ENCODE assay signal across 21 cellular contexts in the genomic region with DNA sequence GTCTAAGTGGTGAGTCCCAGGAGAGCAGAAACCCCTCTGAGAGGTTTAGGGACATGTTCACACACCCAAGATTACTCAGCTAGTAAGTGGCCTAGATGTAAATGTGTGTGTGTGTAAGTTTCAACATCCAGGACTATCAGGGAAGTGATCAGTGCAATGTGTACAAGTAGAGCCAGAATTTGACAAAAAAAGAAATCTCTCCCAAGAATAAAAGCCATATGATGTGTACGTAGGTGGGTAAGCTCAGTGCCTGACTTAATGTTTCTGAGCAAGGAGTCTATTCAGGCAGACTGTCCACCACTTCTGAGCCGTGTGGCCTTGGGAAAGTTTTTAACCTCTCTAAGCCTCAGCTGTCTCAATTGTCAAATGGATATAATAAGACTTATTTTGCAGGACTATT.
DNase-seq lines count a peak whose midpoint lies in the region; ATAC-seq and TF ChIP-seq lines count a peak whose summit lies in the region.
"Had no signal": no experiment of that assay in that cellular context is flagged by ENCODE, and none has a peak within 500 bp of the region (broad histone marks: within the 10 kb centered on the region; RNA-seq: fewer than 3 reads in every experiment).

No MANE protein-coding gene starts in this region.

- no peaks in the 10 kb centered on the region for H3K36me3 Mint-ChIP-seq in osteocyte (ENCODE audit: unreplicated experiment)
- H3K36me3 Mint-ChIP-seq: naive B cell; stimulated activated effector memory CD8-positive, alpha-beta T cell treated with anti-CD3 and anti-CD28 coated beads, Interleukin-12 subunit alpha, Interleukin-12 subunit beta, amount 100 ng/mL, for 72 hours had no signal

- 55 to 76% methylated on average over 2 of the region's 2 CpGs for WGBS in esophagus squamous epithelium, 2 donors

- no peak overlapping the region for H3K9ac ChIP-seq in PC-3 (ENCODE audit: low read length)

- BruUV-seq in PC-3 (replicated peaks; lab: Mats Ljungman, UMichigan): no TSS peak

- DNase-seq in esophagus squamous epithelium (lab: John Stamatoyannopoulos, UW): no peak
- no peak for DNase-seq in osteocyte (ENCODE audit: extremely low spot score, unreplicated experiment)
- DNase-seq in tibial artery: no peak
- no peak for DNase-seq in PC-3
- DNase-seq in NCI-H1092 treated with DMSO at 0.1 percent for 48 hours (lab: John Stamatoyannopoulos, UW): no peak
- DNase-seq: activated naive CD4-positive, alpha-beta T cell treated with anti-CD3 and anti-CD28 coated beads for 36 hours; activated T-cell treated with anti-CD3 and anti-CD28 coated beads for 4 hours; BE2C; left lung; MG63; naive B cell; NCI-H1694 treated with DMSO at 0.1 percent for 48 hours; NCI-H446 treated with DMSO at 0.1 percent for 48 hours; NK-92 treated with Interleukin-12 subunit alpha and Interleukin-12 subunit beta, amount 100 ng/mL, for 24 hours; posterior cingulate gyrus; stimulated activated CD4-positive, alpha-beta T cell treated with anti-CD3 and anti-CD28 coated beads, Interleukin-15, amount 100 ng/mL, for 24 hours had no signal

- H3K27me3 ChIP-seq in esophagus squamous epithelium (no peaks in the 10 kb centered on the region), tibial artery (no peaks in the 10 kb centered on the region), PC-3 (ENCODE audit: low read length) (no peaks in the 10 kb centered on the region)
- H3K27me3 ChIP-seq: BE2C, left lung, MG63 had no signal

- no peaks in the 10 kb centered on the region for H3F3A ChIP-seq in PC-3 (ENCODE audit: low read length, unreplicated experiment)

- CTCF ChIA-PET in PC-3 (lab: Charles Lee): no interaction called here

- TF ChIP-seq CTCF in esophagus squamous epithelium (IDR thresholded peaks at IDR 0.05) (no peak), osteocyte (IDR thresholded peaks at IDR 0.05) (no peak), tibial artery (IDR thresholded peaks at IDR 0.05) (no peak), PC-3 (conservative IDR thresholded peaks at IDR 0.05; ENCODE audit: low read depth, low read length) (no peak)

- no peaks in the 10 kb centered on the region for H3K9me2 ChIP-seq in PC-3 (replicated peaks; ENCODE audit: low read length)

- H4K20me1 ChIP-seq in PC-3 (ENCODE audit: low read length): no peaks in the 10 kb centered on the region

- peak overlapping the region; percentile 82 for H3K27ac Mint-ChIP-seq in osteocyte (ENCODE audit: unreplicated experiment)
- H3K27ac Mint-ChIP-seq: activated naive CD4-positive, alpha-beta T cell treated with anti-CD3 and anti-CD28 coated beads for 36 hours; dendritic cell treated with granulocyte-macrophage colony-stimulating factor and Interleukin-4, amounts not matched to agents 40 ng/mL and 50 ng/mL, for 4 days; naive B cell; stimulated activated effector memory CD8-positive, alpha-beta T cell treated with anti-CD3 and anti-CD28 coated beads, Interleukin-12 subunit alpha, Interleukin-12 subunit beta, amount 100 ng/mL, for 72 hours had no signal

- no peaks in the 10 kb centered on the region for H3K79me2 ChIP-seq in PC-3 (ENCODE audit: low read length)

- H3K9me3 Mint-ChIP-seq in osteocyte (ENCODE audit: unreplicated experiment): peaks cover under 1% of the 10 kb centered on the region
- H3K9me3 Mint-ChIP-seq: activated naive CD4-positive, alpha-beta T cell treated with anti-CD3 and anti-CD28 coated beads for 36 hours; dendritic cell treated with granulocyte-macrophage colony-stimulating factor and Interleukin-4, amounts not matched to agents 40 ng/mL and 50 ng/mL, for 4 days; stimulated activated effector memory CD8-positive, alpha-beta T cell treated with anti-CD3 and anti-CD28 coated beads, Interleukin-12 subunit alpha, Interleukin-12 subunit beta, amount 100 ng/mL, for 72 hours had no signal

- no peak for ATAC-seq in PC-3
- ATAC-seq in HG03196 (IDR thresholded peaks at IDR 0.05; ENCODE audit: unreplicated experiment): no peak

- H3K4me3 ChIP-seq in esophagus squamous epithelium (no peak overlapping the region), tibial artery (no peak overlapping the region), PC-3 (ENCODE audit: low read length) (no peak overlapping the region)
- H3K4me3 ChIP-seq: left lung, MG63 had no signal

- H3K27ac ChIP-seq in angular gyrus (ENCODE audit: low read depth, low read length): peak overlapping the region; percentile 82
- H3K27ac ChIP-seq in esophagus squamous epithelium: peak overlapping the region; percentile 49 to 89 (median 78)
- H3K27ac ChIP-seq in tibial artery: peak overlapping the region; percentile 84 to 88
- H3K27ac ChIP-seq in PC-3 (ENCODE audit: low read length): no peak overlapping the region
- H3K27ac ChIP-seq: epithelial cell of prostate had no signal

- no peaks in the 10 kb centered on the region for H3K27me3 Mint-ChIP-seq in osteocyte (ENCODE audit: unreplicated experiment)
- H3K27me3 Mint-ChIP-seq: naive B cell had no signal

- TF ChIP-seq POLR2A in esophagus squamous epithelium (IDR thresholded peaks at IDR 0.05): no peak

- no peak overlapping the region for H2AFZ ChIP-seq in PC-3 (ENCODE audit: low read length)

- H3K4me1 ChIP-seq in esophagus squamous epithelium (peaks cover 8 to 41% (median 20%) of the 10 kb centered on the region in 3 donors), tibial artery (peaks cover 4 to 69% (median 48%) of the 10 kb centered on the region in 4 donors), PC-3 (ENCODE audit: insufficient read depth, low read length) (peaks cover 33% of the 10 kb centered on the region)
- H3K4me1 ChIP-seq: BE2C had no signal

- POLR2A ChIA-PET in PC-3 (lab: Charles Lee; ENCODE audit: unreplicated experiment): no interaction called here

- H3K4me3 Mint-ChIP-seq in osteocyte (ENCODE audit: unreplicated experiment): no peak overlapping the region
- H3K4me3 Mint-ChIP-seq: activated naive CD4-positive, alpha-beta T cell treated with anti-CD3 and anti-CD28 coated beads for 36 hours; dendritic cell treated with granulocyte-macrophage colony-stimulating factor and Interleukin-4, amounts not matched to agents 40 ng/mL and 50 ng/mL, for 4 days; naive B cell; stimulated activated effector memory CD8-positive, alpha-beta T cell treated with anti-CD3 and anti-CD28 coated beads, Interleukin-12 subunit alpha, Interleukin-12 subunit beta, amount 100 ng/mL, for 72 hours had no signal

- H3K36me3 ChIP-seq in esophagus squamous epithelium (no peaks in the 10 kb centered on the region), tibial artery (no peaks in the 10 kb centered on the region), PC-3 (ENCODE audit: low read depth, low read length) (no peaks in the 10 kb centered on the region)
- H3K36me3 ChIP-seq: BE2C, left lung, MG63 had no signal

- no peaks in the 10 kb centered on the region for H3K9me3 ChIP-seq in esophagus squamous epithelium
- no peaks in the 10 kb centered on the region for H3K9me3 ChIP-seq in tibial artery
- H3K9me3 ChIP-seq in PC-3 (ENCODE audit: low read length): no peaks in the 10 kb centered on the region
- H3K9me3 ChIP-seq: BE2C, left lung, MG63 had no signal

- intact Hi-C loops in esophagus squamous epithelium (cut with DNase I): no loop called here
- intact Hi-C loops in tibial artery (cut with DNase I; ENCODE audit: low total_unique reads): no loop called here
- intact Hi-C loops in PC-3 (cut with micrococcal nuclease): loop anchor here (1.0 to 5.0 kb wide), 3 partner anchors 17 to 101 kb away; no protein-coding TSS in a partner anchor

- no peak overlapping the region for H3K4me2 ChIP-seq in PC-3 (ENCODE audit: low read length)

- peaks cover 31% of the 10 kb centered on the region for H3K4me1 Mint-ChIP-seq in osteocyte (ENCODE audit: unreplicated experiment)
- H3K4me1 Mint-ChIP-seq: naive B cell; stimulated activated effector memory CD8-positive, alpha-beta T cell treated with anti-CD3 and anti-CD28 coated beads, Interleukin-12 subunit alpha, Interleukin-12 subunit beta, amount 100 ng/mL, for 72 hours had no signal
